In genomic region chr19:1572795-1573194, GRCh38 we compare ENCODE assay signal across 33 cellular contexts. TPM values are rescaled to one million over a fixed set of nuclear protein-coding genes. Genes with fewer than 3 reads are reported as not detected.
"Had no signal": no experiment of that assay in that cellular context is flagged by ENCODE, and none has a peak within 500 bp of the region (broad histone marks: within the 10 kb centered on the region; RNA-seq: fewer than 3 reads in every experiment).

No MANE protein-coding gene starts in this region.

- H3K4me1 Mint-ChIP-seq: endodermal cell, mesothelial cell of epicardium, nephron had no signal

- ATAC-seq: esophagus mucosa; gastroesophageal sphincter; heart left ventricle; left lobe of liver; mucosa of descending colon; psoas muscle; right cardiac atrium; stimulated activated memory B cell treated with anti-CD40 and anti-IgM and Interleukin-4, amounts not matched to agents 10 μg/mL and 1 μg/mL and 100 μg/mL, for 72 hours; stimulated activated naive CD8-positive, alpha-beta T cell treated with anti-CD3 and anti-CD28 coated beads, Interleukin-15, Interleukin-2, amounts not matched to agents 100 U/mL and 50 U/mL, for 24 hours; upper lobe of right lung had no signal

- H3K9me3 Mint-ChIP-seq: dendritic cell treated with granulocyte-macrophage colony-stimulating factor and Interleukin-4, amounts not matched to agents 40 ng/mL and 50 ng/mL, for 4 days; endodermal cell; memory B cell; mesothelial cell of epicardium; naive B cell; nephron; stimulated activated memory B cell treated with anti-CD40 and anti-IgM and Interleukin-4, amounts not matched to agents 10 μg/mL and 1 μg/mL and 100 μg/mL, for 72 hours had no signal

- H3K4me1 ChIP-seq: colonic mucosa, psoas muscle had no signal

- H3K27ac ChIP-seq: colonic mucosa, epithelial cell of prostate, gastroesophageal sphincter, heart left ventricle, hepatocyte, psoas muscle, skin epidermis, spleen, testis, tibial artery, upper lobe of right lung, uterus had no signal

- H3K27ac Mint-ChIP-seq: dendritic cell treated with granulocyte-macrophage colony-stimulating factor and Interleukin-4, amounts not matched to agents 40 ng/mL and 50 ng/mL, for 4 days; memory B cell; mesothelial cell of epicardium; naive B cell; nephron; stimulated activated memory B cell treated with anti-CD40 and anti-IgM and Interleukin-4, amounts not matched to agents 10 μg/mL and 1 μg/mL and 100 μg/mL, for 72 hours had no signal

- H3K4me2 ChIP-seq: hepatocyte had no signal

- H3K27me3 ChIP-seq: colonic mucosa, gastroesophageal sphincter, heart left ventricle, hepatocyte, testis, tibial artery, upper lobe of right lung, uterus had no signal

- H3K9me3 ChIP-seq: colonic mucosa, gastroesophageal sphincter, heart left ventricle, mucosa of descending colon, psoas muscle, spleen, testis, tibial artery, upper lobe of right lung, uterus had no signal

- H2AFZ ChIP-seq: hepatocyte had no signal

- H3K36me3 Mint-ChIP-seq: mesothelial cell of epicardium had no signal

- H3K4me3 Mint-ChIP-seq: dendritic cell treated with granulocyte-macrophage colony-stimulating factor and Interleukin-4, amounts not matched to agents 40 ng/mL and 50 ng/mL, for 4 days; endodermal cell; memory B cell; mesothelial cell of epicardium; naive B cell; stimulated activated memory B cell treated with anti-CD40 and anti-IgM and Interleukin-4, amounts not matched to agents 10 μg/mL and 1 μg/mL and 100 μg/mL, for 72 hours had no signal

- H3K36me3 ChIP-seq: colonic mucosa, uterus had no signal

- DNase-seq: colonic mucosa; effector CD8-positive, alpha-beta T cell; endodermal cell; foreskin fibroblast; heart left ventricle; kidney; mucosa of descending colon; naive B cell; nucleus accumbens; psoas muscle; right cardiac atrium; spleen; stimulated activated CD4-positive, alpha-beta T cell treated with anti-CD3 and anti-CD28 coated beads, Interleukin-4, amount 100 ng/mL, for 4 hours; stimulated activated naive CD8-positive, alpha-beta T cell treated with anti-CD3 and anti-CD28 coated beads, Interleukin-15, Interleukin-2, amounts not matched to agents 100 U/mL and 50 U/mL, for 24 hours; substantia nigra; testis; tibial artery; upper lobe of right lung; uterus had no signal

- H3K4me3 ChIP-seq: colonic mucosa, gastroesophageal sphincter, heart left ventricle, hepatocyte, lung, mucosa of descending colon, psoas muscle, skin epidermis, spleen, testis, tibial artery, upper lobe of right lung, uterus had no signal

- FAIRE-seq: kidney had no signal

RNA-seq across cellular contexts. Expression of gene PLK5, which starts 48.9 kb away (rescaled TPM):
- total RNA-seq: colonic mucosa, esophagus mucosa, hepatocyte, kidney, left lobe of liver, liver, lung, psoas muscle, renal cortical epithelial cell, right cardiac atrium, spleen, upper lobe of right lung had no signal
